ENCODE assay signal across 8 cellular contexts in genomic region chr11:27506200-27507182, GRCh38. TPM values are rescaled to one million over a fixed set of nuclear protein-coding genes. Genes with fewer than 3 reads are reported as not detected.
DNase-seq lines count a peak whose midpoint lies in the region; ATAC-seq and TF ChIP-seq lines count a peak whose summit lies in the region.

A gene with protein sequence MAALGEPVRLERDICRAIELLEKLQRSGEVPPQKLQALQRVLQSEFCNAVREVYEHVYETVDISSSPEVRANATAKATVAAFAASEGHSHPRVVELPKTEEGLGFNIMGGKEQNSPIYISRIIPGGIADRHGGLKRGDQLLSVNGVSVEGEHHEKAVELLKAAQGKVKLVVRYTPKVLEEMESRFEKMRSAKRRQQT (minus strand): TSS chr11:27506769. CDS start chr11:27506752, 17 bp downstream.

- H3K4me1 Mint-ChIP-seq in CD4-positive, alpha-beta T cell (ENCODE audit: low read depth): peaks cover 63% of the 10 kb centered on the region
- H3K4me1 Mint-ChIP-seq in activated CD4-positive, alpha-beta memory T cell treated with anti-CD3 and anti-CD28 coated beads, Interleukin-2, amount 10 ng/mL, durations not matched to agents 7 days and 5 days: peaks cover 42% of the 10 kb centered on the region

- POLR2A ChIA-PET in CD4-positive, alpha-beta T cell (lab: Charles Lee): interaction anchor here (1.1 kb wide), 1 partner anchor 601 kb away, joined by 4 read pairs; the partner anchor contains the start of genes KIF18A and METTL15
- POLR2A ChIA-PET in activated CD4-positive, alpha-beta memory T cell treated with anti-CD3 and anti-CD28 coated beads, Interleukin-2, amount 10 ng/mL, durations not matched to agents 7 days and 5 days (lab: Charles Lee): interaction anchor here (1.0 to 1.1 kb wide), 2 partner anchors 10 to 259 kb away, joined by 3 read pairs; no protein-coding TSS in a partner anchor

- H3K36me3 Mint-ChIP-seq in CD4-positive, alpha-beta T cell (ENCODE audit: low read depth): peaks cover 46% of the 10 kb centered on the region
- peaks cover 16% of the 10 kb centered on the region for H3K36me3 Mint-ChIP-seq in activated CD4-positive, alpha-beta memory T cell treated with anti-CD3 and anti-CD28 coated beads, Interleukin-2, amount 10 ng/mL, durations not matched to agents 7 days and 5 days (ENCODE audit: low read depth)

- DNase-seq in CD4-positive, alpha-beta T cell: peak; percentile 91 to 96 (median 93)
- DNase-seq in NCI-H82 (lab: John Stamatoyannopoulos, UW): peak; percentile 96
- DNase-seq in activated CD4-positive, alpha-beta memory T cell treated with anti-CD3 and anti-CD28 coated beads, Interleukin-2, amount 10 ng/mL, durations not matched to agents 7 days and 5 days: peak; percentile 96
- peak; percentile 98 for DNase-seq in lung (ENCODE audit: low spot score)
- DNase-seq in stimulated activated CD4-positive, alpha-beta T cell treated with anti-CD3 and anti-CD28 coated beads, TNF-alpha, amount 100 ng/mL, for 4 hours (ENCODE audit: low read depth in 3 of 3): peak; percentile 89 to 94 (median 93)

- H3K4me3 ChIP-seq in ectodermal cell (ENCODE audit: insufficient read depth, low read depth, low read length) (peak within 1 kb of the TSS; percentile 80), lung (peak within 1 kb of the TSS; percentile 99)

- CTCF ChIA-PET in CD4-positive, alpha-beta T cell (lab: Charles Lee): no interaction called here
- CTCF ChIA-PET in activated CD4-positive, alpha-beta memory T cell treated with anti-CD3 and anti-CD28 coated beads, Interleukin-2, amount 10 ng/mL, durations not matched to agents 7 days and 5 days (lab: Charles Lee): interaction anchor here (3.2 to 4.3 kb wide), 2 partner anchors 7 to 10 kb away, joined by 13 to 15 read pairs; no protein-coding TSS in a partner anchor

- peak; percentile 86 for ATAC-seq in CD4-positive, alpha-beta T cell (ENCODE audit: poor library complexity)
- ATAC-seq in GM19397 (IDR thresholded peaks at IDR 0.05; ENCODE audit: unreplicated experiment) (peak; percentile 96), HG03571 (IDR thresholded peaks at IDR 0.05; ENCODE audit: unreplicated experiment) (peak; percentile 97), lung (ENCODE audit: insufficient read depth, low FRiP score) (peak; percentile 94)

- peaks cover 3% of the 10 kb centered on the region for H3K36me3 ChIP-seq in ectodermal cell (ENCODE audit: control insufficient read depth, insufficient read depth, low read length)
- H3K36me3 ChIP-seq in lung (ENCODE audit: control insufficient read depth in 2 of 2, insufficient read depth in 2 of 2, low read length in 2 of 2): no peaks in the 10 kb centered on the region

- H3K4me1 ChIP-seq in ectodermal cell (ENCODE audit: control insufficient read depth, insufficient read depth, low read length) (peaks cover 4% of the 10 kb centered on the region), lung (ENCODE audit: control insufficient read depth in 2 of 2, insufficient read depth in 2 of 2, low read length in 2 of 2) (peaks cover 3 to 21% of the 10 kb centered on the region in 2 donors)

- no peaks in the 10 kb centered on the region for H3K9me3 Mint-ChIP-seq in CD4-positive, alpha-beta T cell
- H3K9me3 Mint-ChIP-seq in activated CD4-positive, alpha-beta memory T cell treated with anti-CD3 and anti-CD28 coated beads, Interleukin-2, amount 10 ng/mL, durations not matched to agents 7 days and 5 days: no peaks in the 10 kb centered on the region

- peak within 1 kb of the TSS; percentile 99 for H3K4me3 Mint-ChIP-seq in CD4-positive, alpha-beta T cell
- peak within 1 kb of the TSS; percentile 98 for H3K4me3 Mint-ChIP-seq in activated CD4-positive, alpha-beta memory T cell treated with anti-CD3 and anti-CD28 coated beads, Interleukin-2, amount 10 ng/mL, durations not matched to agents 7 days and 5 days

- no peaks in the 10 kb centered on the region for H3K27me3 Mint-ChIP-seq in CD4-positive, alpha-beta T cell
- H3K27me3 Mint-ChIP-seq in activated CD4-positive, alpha-beta memory T cell treated with anti-CD3 and anti-CD28 coated beads, Interleukin-2, amount 10 ng/mL, durations not matched to agents 7 days and 5 days: no peaks in the 10 kb centered on the region

- no peaks in the 10 kb centered on the region for H3K9me3 ChIP-seq in CD4-positive, alpha-beta T cell (ENCODE audit: control insufficient read depth, low read length)
- H3K9me3 ChIP-seq in ectodermal cell (ENCODE audit: control insufficient read depth, low read length) (no peaks in the 10 kb centered on the region), lung (ENCODE audit: control insufficient read depth in 2 of 2, insufficient read depth in 1 of 2, low read length in 1 of 2) (no peaks in the 10 kb centered on the region)

- TF ChIP-seq CTCF in CD4-positive, alpha-beta T cell (IDR thresholded peaks at IDR 0.05): no peak
- TF ChIP-seq CTCF in lung (IDR thresholded peaks at IDR 0.05; ENCODE audit: control extremely low read depth, extremely low read depth): no peak

- 1% methylated on average over 60 of the region's 60 CpGs for WGBS in ectodermal cell, 2 experiments
- WGBS in lung, 2 donors: 0 to 1% methylated on average over 60 of the region's 60 CpGs

- H3K27ac ChIP-seq in CD4-positive, alpha-beta T cell (ENCODE audit: low read depth, low read length): peak within 1 kb of the TSS; percentile 80
- H3K27ac ChIP-seq in ectodermal cell (ENCODE audit: insufficient read depth, low read depth, low read length, poor library complexity, severe bottlenecking) (peak within 1 kb of the TSS; percentile 89), lung (ENCODE audit: low read depth in 1 of 2, low read length in 1 of 2) (peak within 1 kb of the TSS; percentile 89 to 99)

- H3K27me3 ChIP-seq in CD4-positive, alpha-beta T cell (ENCODE audit: control insufficient read depth, insufficient read depth, low read length): no peaks in the 10 kb centered on the region
- H3K27me3 ChIP-seq in ectodermal cell (ENCODE audit: control insufficient read depth, insufficient read depth, low read length, poor library complexity, severe bottlenecking) (no peaks in the 10 kb centered on the region), lung (ENCODE audit: control insufficient read depth, insufficient read depth) (no peaks in the 10 kb centered on the region)

- intact Hi-C loops in CD4-positive, alpha-beta T cell (cut with DNase I, micrococcal nuclease): loop anchor here (1.0 to 10.0 kb wide), 5 partner anchors 34 to 602 kb away; partner anchors contain the start of genes CCDC34 (in 2 of the 2), KIF18A (in 2 of the 2), METTL15 (in 2 of the 2) and LGR4 (in 1 of the 2)

- peak within 1 kb of the TSS; percentile 99 for H3K27ac Mint-ChIP-seq in CD4-positive, alpha-beta T cell
- H3K27ac Mint-ChIP-seq in activated CD4-positive, alpha-beta memory T cell treated with anti-CD3 and anti-CD28 coated beads, Interleukin-2, amount 10 ng/mL, durations not matched to agents 7 days and 5 days: peak within 1 kb of the TSS; percentile 96

RNA-seq across cellular contexts. Expression of the gene that starts here (rescaled TPM):
- 10 to 100 TPM; 27.1 to 27.6 TPM for total RNA-seq in CD4-positive, alpha-beta T cell
- total RNA-seq in activated CD4-positive, alpha-beta memory T cell treated with anti-CD3 and anti-CD28 coated beads, Interleukin-2, amount 10 ng/mL, durations not matched to agents 7 days and 5 days: 10 to 100 TPM; 24.2 to 24.9 TPM
- 31.3 TPM for polyA plus RNA-seq in ectodermal cell (2013, experiment 1 of 4)
- polyA plus RNA-seq in ectodermal cell (2013, experiment 2 of 4): 26.6 TPM
- 17.0 TPM for polyA plus RNA-seq in ectodermal cell (2013, experiment 3 of 4)
- polyA plus RNA-seq in ectodermal cell (2013, experiment 4 of 4): 16.7 TPM
- 10 to 100 TPM; 24.1 to 55.9 TPM for total RNA-seq in lung
- 1 to 10 TPM; 5.5 to 9.3 TPM for polyA plus RNA-seq in lung

Comparison
In these comparisons a context has a peak if more than half of its experiments do, and no peak if none do; other contexts are left out.
1. Peak in every context shown above with its lines: DNase-seq, ATAC-seq, H3K4me3 ChIP-seq and H3K27ac ChIP-seq.